19 cellular contexts compared by ENCODE assay signal in the genomic region with DNA sequence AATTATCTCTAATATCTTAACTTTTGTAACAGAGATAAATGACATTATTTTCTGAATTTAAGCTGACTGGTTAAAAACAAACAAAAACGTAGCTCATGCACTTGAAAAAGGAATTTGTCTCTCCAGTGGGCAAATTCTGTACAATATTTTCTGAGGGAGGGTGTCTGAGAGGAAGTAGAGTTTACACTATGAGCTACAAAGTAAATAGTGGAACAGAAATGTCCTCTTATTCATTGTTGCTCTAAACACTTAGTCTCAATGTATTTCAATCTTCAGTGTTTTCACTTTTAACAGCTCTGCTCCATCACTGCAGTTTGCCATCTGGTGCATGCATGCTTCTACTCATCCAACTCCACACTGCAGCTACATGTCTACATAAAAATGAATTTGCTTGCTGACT.
DNase-seq lines count a peak whose midpoint lies in the region; FAIRE-seq and TF ChIP-seq lines count a peak whose summit lies in the region.
"Had no signal": no experiment of that assay in that cellular context is flagged by ENCODE, and none has a peak within 500 bp of the region (broad histone marks: within the 10 kb centered on the region; RNA-seq: fewer than 3 reads in every experiment).

No MANE protein-coding gene starts in this region.

- 7 to 17% methylated on average over 1 of the region's 1 CpG for WGBS in thyroid gland, 2 donors
- 6% methylated on average over 1 of the region's 1 CpG for WGBS in SK-N-SH (ENCODE audit: low lambda C conversion rate)

- intact Hi-C loops in thyroid gland (cut with DNase I): no loop called here

- no peak overlapping the region for H3K4me2 ChIP-seq in SK-N-SH
- H3K4me2 ChIP-seq: A549 had no signal

- H3K27ac ChIP-seq in thyroid gland (peak overlapping the region in 2 of 3 donors; percentile 14 to 78), SK-N-SH (ENCODE audit: low read depth in 2 of 2, low read length in 1 of 2) (no peak overlapping the region)
- H3K27ac ChIP-seq: A549, C4-2B, RWPE1 had no signal

- H3K4me3 ChIP-seq in bronchial epithelial cell (ENCODE audit: low read depth, low read length): no peak overlapping the region
- no peak overlapping the region for H3K4me3 ChIP-seq in thyroid gland (replicated peaks in 1 of 3)
- H3K4me3 ChIP-seq in SK-N-SH (ENCODE audit: low read depth in 2 of 2, low read length in 1 of 2): no peak overlapping the region
- H3K4me3 ChIP-seq: A549 had no signal

- POLR2A ChIA-PET in SK-N-SH (lab: Yijun Ruan, JAX): no interaction called here

- no peak for TF ChIP-seq POLR2A in thyroid gland (IDR thresholded peaks at IDR 0.05)

- CTCF ChIA-PET in SK-N-SH (lab: Yijun Ruan, JAX): interaction anchor here (1.0 kb wide), 1 partner anchor 12 kb away, joined by 3 read pairs; no protein-coding TSS in a partner anchor

- no peaks in the 10 kb centered on the region for H4K20me1 ChIP-seq in SK-N-SH (ENCODE audit: insufficient read depth)

- DNase-seq in NCI-H345 (lab: John Stamatoyannopoulos, UW) (peak; percentile 46), NCI-H345 treated with DMSO at 0.1 percent for 48 hours (lab: John Stamatoyannopoulos, UW; ENCODE audit: unreplicated experiment) (no peak), MV-4-11 (lab: John Stamatoyannopoulos, UW) (peak; percentile 16), bronchial epithelial cell (ENCODE audit: low read depth) (peak; percentile 26), thyroid gland (no peak), SK-N-SH (no peak), GM03348 (ENCODE audit: low spot score) (no peak)
- DNase-seq: Caco-2, DMS153, H7, Karpas-422, NCI-H1417 treated with DMSO at 0.1 percent for 48 hours, NCI-H2029 treated with DMSO at 0.1 percent for 48 hours, NCI-H2227 treated with DMSO at 0.1 percent for 48 hours, PC-3 had no signal

- H3K27me3 ChIP-seq in bronchial epithelial cell (ENCODE audit: control insufficient read depth, insufficient read depth, low read length): no peaks in the 10 kb centered on the region
- no peaks in the 10 kb centered on the region for H3K27me3 ChIP-seq in thyroid gland
- no peaks in the 10 kb centered on the region for H3K27me3 ChIP-seq in SK-N-SH (ENCODE audit: insufficient read depth)

- no peak overlapping the region for H2AFZ ChIP-seq in SK-N-SH (ENCODE audit: low read depth)

- no peaks in the 10 kb centered on the region for H3F3A ChIP-seq in SK-N-SH (replicated peaks; ENCODE audit: insufficient read depth)

- H3K79me2 ChIP-seq in SK-N-SH (ENCODE audit: insufficient read depth): no peaks in the 10 kb centered on the region

- no peaks in the 10 kb centered on the region for H3K9me2 ChIP-seq in SK-N-SH

- TF ChIP-seq EP300 in SK-N-SH (IDR thresholded peaks at IDR 0.05; ENCODE audit: borderline replicate concordance in 1 of 2, low read depth in 1 of 2, low read length in 1 of 2): no peak

- TF ChIP-seq CTCF in bronchial epithelial cell (IDR thresholded peaks at IDR 0.05; ENCODE audit: insufficient read depth, low read length, severe bottlenecking) (no peak), thyroid gland (IDR thresholded peaks at IDR 0.05) (no peak), SK-N-SH (IDR thresholded peaks at IDR 0.05) (no peak)

- TF ChIP-seq RAD21 in SK-N-SH (IDR thresholded peaks at IDR 0.05; ENCODE audit: low read length): no peak

- H3K4me1 ChIP-seq in thyroid gland (peaks cover 20 to 23% of the 10 kb centered on the region in 2 donors), SK-N-SH (ENCODE audit: control insufficient read depth in 1 of 2, insufficient read depth in 2 of 2, low read depth in 1 of 2, low read length in 1 of 2) (no peaks in the 10 kb centered on the region)
- H3K4me1 ChIP-seq: A549, Caco-2 had no signal

- no peak for FAIRE-seq in bronchial epithelial cell (lab: Jason Lieb, UNC)
- FAIRE-seq: A549, GM19239 had no signal

- no peak overlapping the region for H3K9ac ChIP-seq in SK-N-SH

- H3K36me3 ChIP-seq in bronchial epithelial cell (ENCODE audit: control insufficient read depth, insufficient read depth, low read length) (no peaks in the 10 kb centered on the region), thyroid gland (no peaks in the 10 kb centered on the region), SK-N-SH (replicated peaks in 1 of 2; ENCODE audit: control insufficient read depth in 1 of 2, insufficient read depth in 2 of 2, low read length in 1 of 2) (no peaks in the 10 kb centered on the region)

- no peaks in the 10 kb centered on the region for H3K9me3 ChIP-seq in thyroid gland
- H3K9me3 ChIP-seq in SK-N-SH: no peaks in the 10 kb centered on the region
- H3K9me3 ChIP-seq: A549 had no signal

TF ChIP-seq in SK-N-SH, 30 proteins besides CTCF, POLR2A, EP300 and RAD21:
- no peak for TF ChIP-seq ELF1 (IDR thresholded peaks at IDR 0.05)
- TF ChIP-seq MXI1 (IDR thresholded peaks at IDR 0.05; ENCODE audit: low read depth, low read length): no peak
- TF ChIP-seq MEF2A (IDR thresholded peaks at IDR 0.05; ENCODE audit: borderline replicate concordance, low read depth): no peak

Comparison
In these comparisons a context has a peak if more than half of its experiments do, and no peak if none do; other contexts are left out.
1. DNase-seq: peak in NCI-H345 (single experiment), MV-4-11 (single experiment) and bronchial epithelial cell (single experiment); none in NCI-H345 treated with DMSO at 0.1 percent for 48 hours (single experiment), thyroid gland (0 of 2), SK-N-SH (single experiment) and GM03348 (single experiment).
2. H3K27ac ChIP-seq: peak in thyroid gland (2 of 3); none in SK-N-SH (0 of 2).